Comparison of ENCODE assay signal across 1 cellular context in the genomic region with DNA sequence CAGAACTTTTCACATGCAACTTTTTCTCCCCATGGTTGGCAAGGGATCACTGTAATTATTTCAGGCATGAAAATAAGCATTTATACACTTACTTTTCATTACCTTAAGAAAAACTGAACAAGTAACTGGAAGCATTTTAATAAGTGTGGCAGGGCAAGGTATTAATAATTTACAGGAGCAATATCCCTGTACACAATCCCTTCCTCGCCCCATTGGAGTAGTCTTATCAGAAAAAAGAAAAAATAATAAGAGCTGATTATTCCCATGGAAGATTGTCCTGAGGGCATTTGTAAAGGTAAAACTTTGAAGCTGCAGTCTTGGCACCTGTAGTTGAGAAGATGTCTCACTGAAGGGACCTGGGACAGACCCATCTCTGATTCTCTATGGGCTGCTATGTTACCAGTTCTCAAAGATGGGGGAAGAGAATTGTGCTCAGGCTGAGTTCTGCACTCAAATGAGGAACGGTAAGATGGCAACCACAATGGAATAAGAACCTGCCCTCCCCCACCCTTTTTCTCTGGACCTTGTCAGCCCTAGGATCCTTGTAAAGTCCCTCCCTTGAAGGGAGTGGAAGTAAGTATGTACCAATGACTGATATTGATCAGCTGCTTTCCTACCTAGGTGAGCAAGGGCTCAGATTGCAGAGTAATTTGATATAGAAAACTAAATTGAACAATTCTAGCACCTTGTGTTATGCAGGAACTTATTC.
TF ChIP-seq lines count a peak whose summit lies in the region.

No MANE protein-coding gene starts in this region.

TF ChIP-seq in IMR-90, 13 proteins besides CTCF, POLR2A, EP300 and RAD21:
- TF ChIP-seq NFE2L2 (IDR thresholded peaks at IDR 0.05; ENCODE audit: low read depth, low read length) (no peak), MAFK (IDR thresholded peaks at IDR 0.05; ENCODE audit: low read depth, low read length) (no peak)
TF ChIP-seq in IMR-90: peak in this region for 0.
